1 cellular context compared by ENCODE assay signal in genomic region chr5:135234242-135235000, GRCh38.
A peak's percentile ranks its signal among the peaks of the same experiment; 100 is the strongest.
TF ChIP-seq lines count a peak whose summit lies in the region.

No MANE protein-coding gene starts in this region.

TF ChIP-seq in HepG2, 621 proteins besides CTCF, POLR2A, EP300 and RAD21 (continued from another document):
- peak; percentile 74 for TF ChIP-seq PAXIP1 (CRISPR knock-in tag; conservative IDR thresholded peaks at IDR 0.05)
- no peak for TF ChIP-seq FLYWCH1 (CRISPR knock-in tag; IDR thresholded peaks at IDR 0.05)
- no peak for TF ChIP-seq IRX3 (CRISPR knock-in tag; IDR thresholded peaks at IDR 0.05; ENCODE audit: borderline replicate concordance, low read depth)
- no peak for TF ChIP-seq ARID3A (IDR thresholded peaks at IDR 0.05; ENCODE audit: low read depth, low read length)
- TF ChIP-seq HNF4A (CRISPR knock-in tag; IDR thresholded peaks at IDR 0.05) = peak; percentile 73
- TF ChIP-seq ZNF101 (CRISPR knock-in tag; IDR thresholded peaks at IDR 0.05; ENCODE audit: borderline replicate concordance, low read depth) = no peak
- TF ChIP-seq ZNF782 (CRISPR knock-in tag; IDR thresholded peaks at IDR 0.05; ENCODE audit: borderline replicate concordance) = no peak
- TF ChIP-seq THAP11 (CRISPR knock-in tag; IDR thresholded peaks at IDR 0.05) = no peak
- TF ChIP-seq THAP8 (CRISPR knock-in tag; IDR thresholded peaks at IDR 0.05; ENCODE audit: borderline replicate concordance) = no peak
- no peak for TF ChIP-seq FUBP1 (CRISPR knock-in tag; IDR thresholded peaks at IDR 0.05; ENCODE audit: borderline replicate concordance)
